In the genomic region with DNA sequence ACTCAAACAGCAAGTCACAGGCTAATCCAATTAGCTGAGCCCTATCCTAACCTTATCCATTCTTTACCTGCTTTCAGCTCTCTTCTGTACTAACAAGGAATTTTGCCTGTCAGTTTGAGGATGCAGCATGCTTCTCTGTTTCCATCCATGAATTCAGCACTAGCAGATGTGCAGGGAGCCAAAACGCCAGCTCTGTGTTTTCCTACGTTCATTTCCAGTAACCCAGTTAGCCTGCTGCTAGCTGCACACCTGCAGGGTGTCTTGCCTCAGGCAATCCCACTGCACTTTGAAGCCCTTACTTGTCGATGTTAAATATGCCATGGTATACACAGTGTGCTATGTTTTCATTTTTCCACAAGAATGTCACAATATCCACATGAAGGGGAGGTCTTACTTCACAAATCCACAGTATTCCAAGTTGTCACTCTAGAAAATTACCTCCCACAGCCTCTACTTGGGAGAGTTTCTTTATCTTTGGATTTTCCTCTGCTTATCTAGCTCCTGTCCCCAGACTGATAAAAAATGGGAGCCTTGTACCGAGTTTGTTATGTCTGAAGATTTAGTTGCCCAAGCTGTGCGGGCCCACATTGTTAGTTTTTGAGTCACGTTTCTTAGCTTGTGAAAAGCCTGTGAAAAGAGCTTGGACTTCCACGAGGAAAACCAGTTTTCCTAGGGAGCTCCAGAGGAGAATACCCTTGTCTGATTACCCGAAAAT, we compare ENCODE assay signal across 2 cellular contexts.
TF ChIP-seq lines count a peak whose summit lies in the region.

No MANE protein-coding gene starts in this region.

TF ChIP-seq in GM23338, 12 proteins besides CTCF, POLR2A, EP300 and RAD21 (continued from another document):
- TF ChIP-seq, protein P1, sequence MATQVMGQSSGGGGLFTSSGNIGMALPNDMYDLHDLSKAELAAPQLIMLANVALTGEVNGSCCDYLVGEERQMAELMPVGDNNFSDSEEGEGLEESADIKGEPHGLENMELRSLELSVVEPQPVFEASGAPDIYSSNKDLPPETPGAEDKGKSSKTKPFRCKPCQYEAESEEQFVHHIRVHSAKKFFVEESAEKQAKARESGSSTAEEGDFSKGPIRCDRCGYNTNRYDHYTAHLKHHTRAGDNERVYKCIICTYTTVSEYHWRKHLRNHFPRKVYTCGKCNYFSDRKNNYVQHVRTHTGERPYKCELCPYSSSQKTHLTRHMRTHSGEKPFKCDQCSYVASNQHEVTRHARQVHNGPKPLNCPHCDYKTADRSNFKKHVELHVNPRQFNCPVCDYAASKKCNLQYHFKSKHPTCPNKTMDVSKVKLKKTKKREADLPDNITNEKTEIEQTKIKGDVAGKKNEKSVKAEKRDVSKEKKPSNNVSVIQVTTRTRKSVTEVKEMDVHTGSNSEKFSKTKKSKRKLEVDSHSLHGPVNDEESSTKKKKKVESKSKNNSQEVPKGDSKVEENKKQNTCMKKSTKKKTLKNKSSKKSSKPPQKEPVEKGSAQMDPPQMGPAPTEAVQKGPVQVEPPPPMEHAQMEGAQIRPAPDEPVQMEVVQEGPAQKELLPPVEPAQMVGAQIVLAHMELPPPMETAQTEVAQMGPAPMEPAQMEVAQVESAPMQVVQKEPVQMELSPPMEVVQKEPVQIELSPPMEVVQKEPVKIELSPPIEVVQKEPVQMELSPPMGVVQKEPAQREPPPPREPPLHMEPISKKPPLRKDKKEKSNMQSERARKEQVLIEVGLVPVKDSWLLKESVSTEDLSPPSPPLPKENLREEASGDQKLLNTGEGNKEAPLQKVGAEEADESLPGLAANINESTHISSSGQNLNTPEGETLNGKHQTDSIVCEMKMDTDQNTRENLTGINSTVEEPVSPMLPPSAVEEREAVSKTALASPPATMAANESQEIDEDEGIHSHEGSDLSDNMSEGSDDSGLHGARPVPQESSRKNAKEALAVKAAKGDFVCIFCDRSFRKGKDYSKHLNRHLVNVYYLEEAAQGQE (IDR thresholded peaks at IDR 0.05; ENCODE audit: unreplicated experiment): no peak
- TF ChIP-seq, protein P2, sequence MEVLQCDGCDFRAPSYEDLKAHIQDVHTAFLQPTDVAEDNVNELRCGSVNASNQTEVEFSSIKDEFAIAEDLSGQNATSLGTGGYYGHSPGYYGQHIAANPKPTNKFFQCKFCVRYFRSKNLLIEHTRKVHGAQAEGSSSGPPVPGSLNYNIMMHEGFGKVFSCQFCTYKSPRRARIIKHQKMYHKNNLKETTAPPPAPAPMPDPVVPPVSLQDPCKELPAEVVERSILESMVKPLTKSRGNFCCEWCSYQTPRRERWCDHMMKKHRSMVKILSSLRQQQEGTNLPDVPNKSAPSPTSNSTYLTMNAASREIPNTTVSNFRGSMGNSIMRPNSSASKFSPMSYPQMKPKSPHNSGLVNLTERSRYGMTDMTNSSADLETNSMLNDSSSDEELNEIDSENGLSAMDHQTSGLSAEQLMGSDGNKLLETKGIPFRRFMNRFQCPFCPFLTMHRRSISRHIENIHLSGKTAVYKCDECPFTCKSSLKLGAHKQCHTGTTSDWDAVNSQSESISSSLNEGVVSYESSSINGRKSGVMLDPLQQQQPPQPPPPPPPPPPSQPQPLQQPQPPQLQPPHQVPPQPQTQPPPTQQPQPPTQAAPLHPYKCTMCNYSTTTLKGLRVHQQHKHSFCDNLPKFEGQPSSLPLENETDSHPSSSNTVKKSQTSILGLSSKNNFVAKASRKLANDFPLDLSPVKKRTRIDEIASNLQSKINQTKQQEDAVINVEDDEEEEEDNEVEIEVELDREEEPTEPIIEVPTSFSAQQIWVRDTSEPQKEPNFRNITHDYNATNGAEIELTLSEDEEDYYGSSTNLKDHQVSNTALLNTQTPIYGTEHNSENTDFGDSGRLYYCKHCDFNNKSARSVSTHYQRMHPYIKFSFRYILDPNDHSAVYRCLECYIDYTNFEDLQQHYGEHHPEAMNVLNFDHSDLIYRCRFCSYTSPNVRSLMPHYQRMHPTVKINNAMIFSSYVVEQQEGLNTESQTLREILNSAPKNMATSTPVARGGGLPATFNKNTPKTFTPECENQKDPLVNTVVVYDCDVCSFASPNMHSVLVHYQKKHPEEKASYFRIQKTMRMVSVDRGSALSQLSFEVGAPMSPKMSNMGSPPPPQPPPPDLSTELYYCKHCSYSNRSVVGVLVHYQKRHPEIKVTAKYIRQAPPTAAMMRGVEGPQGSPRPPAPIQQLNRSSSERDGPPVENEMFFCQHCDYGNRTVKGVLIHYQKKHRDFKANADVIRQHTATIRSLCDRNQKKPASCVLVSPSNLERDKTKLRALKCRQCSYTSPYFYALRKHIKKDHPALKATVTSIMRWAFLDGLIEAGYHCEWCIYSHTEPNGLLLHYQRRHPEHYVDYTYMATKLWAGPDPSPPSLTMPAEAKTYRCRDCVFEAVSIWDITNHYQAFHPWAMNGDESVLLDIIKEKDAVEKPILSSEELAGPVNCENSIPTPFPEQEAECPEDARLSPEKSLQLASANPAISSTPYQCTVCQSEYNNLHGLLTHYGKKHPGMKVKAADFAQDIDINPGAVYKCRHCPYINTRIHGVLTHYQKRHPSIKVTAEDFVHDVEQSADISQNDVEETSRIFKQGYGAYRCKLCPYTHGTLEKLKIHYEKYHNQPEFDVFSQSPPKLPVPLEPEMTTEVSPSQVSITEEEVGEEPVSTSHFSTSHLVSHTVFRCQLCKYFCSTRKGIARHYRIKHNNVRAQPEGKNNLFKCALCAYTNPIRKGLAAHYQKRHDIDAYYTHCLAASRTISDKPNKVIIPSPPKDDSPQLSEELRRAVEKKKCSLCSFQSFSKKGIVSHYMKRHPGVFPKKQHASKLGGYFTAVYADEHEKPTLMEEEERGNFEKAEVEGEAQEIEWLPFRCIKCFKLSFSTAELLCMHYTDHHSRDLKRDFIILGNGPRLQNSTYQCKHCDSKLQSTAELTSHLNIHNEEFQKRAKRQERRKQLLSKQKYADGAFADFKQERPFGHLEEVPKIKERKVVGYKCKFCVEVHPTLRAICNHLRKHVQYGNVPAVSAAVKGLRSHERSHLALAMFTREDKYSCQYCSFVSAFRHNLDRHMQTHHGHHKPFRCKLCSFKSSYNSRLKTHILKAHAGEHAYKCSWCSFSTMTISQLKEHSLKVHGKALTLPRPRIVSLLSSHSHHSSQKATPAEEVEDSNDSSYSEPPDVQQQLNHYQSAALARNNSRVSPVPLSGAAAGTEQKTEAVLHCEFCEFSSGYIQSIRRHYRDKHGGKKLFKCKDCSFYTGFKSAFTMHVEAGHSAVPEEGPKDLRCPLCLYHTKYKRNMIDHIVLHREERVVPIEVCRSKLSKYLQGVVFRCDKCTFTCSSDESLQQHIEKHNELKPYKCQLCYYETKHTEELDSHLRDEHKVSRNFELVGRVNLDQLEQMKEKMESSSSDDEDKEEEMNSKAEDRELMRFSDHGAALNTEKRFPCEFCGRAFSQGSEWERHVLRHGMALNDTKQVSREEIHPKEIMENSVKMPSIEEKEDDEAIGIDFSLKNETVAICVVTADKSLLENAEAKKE (CRISPR knock-in tag; IDR thresholded peaks at IDR 0.05): no peak
- TF ChIP-seq POLR2AphosphoS5 (IDR thresholded peaks at IDR 0.05; ENCODE audit: low read depth) (no peak), EZH2phosphoT487 (IDR thresholded peaks at IDR 0.05; ENCODE audit: unreplicated experiment) (no peak), ETS1 (IDR thresholded peaks at IDR 0.05) (no peak), JUNB (IDR thresholded peaks at IDR 0.05; ENCODE audit: unreplicated experiment) (no peak), STAT1 (IDR thresholded peaks at IDR 0.05; ENCODE audit: unreplicated experiment) (no peak), CREB1 (CRISPR knock-in tag; IDR thresholded peaks at IDR 0.05; ENCODE audit: low read depth) (no peak)
TF ChIP-seq in GM23338: peak in this region for 0.

TF ChIP-seq in WTC11, 78 proteins besides CTCF, POLR2A, EP300 and RAD21 (continued from another document):
- no peak for TF ChIP-seq AFF4 (CRISPR knock-in tag; IDR thresholded peaks at IDR 0.05; ENCODE audit: borderline replicate concordance)
- TF ChIP-seq MLX (CRISPR knock-in tag; IDR thresholded peaks at IDR 0.05): no peak
- TF ChIP-seq ZNF138 (CRISPR knock-in tag; conservative IDR thresholded peaks at IDR 0.05): no peak
- TF ChIP-seq NFATC4 (CRISPR knock-in tag; IDR thresholded peaks at IDR 0.05): no peak
- TF ChIP-seq ZNF232 (CRISPR knock-in tag; IDR thresholded peaks at IDR 0.05): no peak
- no peak for TF ChIP-seq ZNF671 (CRISPR knock-in tag; IDR thresholded peaks at IDR 0.05)
- TF ChIP-seq GTF2I (CRISPR knock-in tag; conservative IDR thresholded peaks at IDR 0.05): no peak
- no peak for TF ChIP-seq HMGA2 (CRISPR knock-in tag; IDR thresholded peaks at IDR 0.05)
- no peak for TF ChIP-seq RORB (CRISPR knock-in tag; IDR thresholded peaks at IDR 0.05)
